In the genomic region with DNA sequence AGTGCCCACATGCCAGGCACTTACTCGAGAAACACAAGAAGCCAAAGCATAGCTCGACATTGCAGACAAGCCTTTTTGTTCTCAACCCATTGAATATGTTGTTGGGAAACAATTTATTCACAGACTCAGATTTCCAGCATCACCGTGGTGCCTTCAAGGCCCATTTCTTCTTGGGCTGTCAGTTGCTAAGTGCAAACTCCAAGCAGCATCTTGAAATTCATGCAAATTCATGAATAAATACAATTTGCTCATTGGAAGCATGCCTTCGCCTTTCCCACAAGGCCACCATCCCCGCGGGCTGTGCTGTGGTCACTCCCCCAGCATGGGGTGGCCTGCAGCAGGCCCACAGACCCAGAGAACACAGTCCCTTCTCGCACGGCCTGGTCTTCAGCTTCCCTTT, we compare ENCODE assay signal across 18 cellular contexts.
DNase-seq lines count a peak whose midpoint lies in the region; ATAC-seq and TF ChIP-seq lines count a peak whose summit lies in the region.
"Had no signal": no experiment of that assay in that cellular context is flagged by ENCODE, and none has a peak within 500 bp of the region (broad histone marks: within the 10 kb centered on the region; RNA-seq: fewer than 3 reads in every experiment).

No MANE protein-coding gene starts in this region.

- H3K4me1 Mint-ChIP-seq in stimulated activated naive CD8-positive, alpha-beta T cell treated with anti-CD3 and anti-CD28 coated beads, Interleukin-15, amount 100 ng/mL, for 72 hours = no peaks in the 10 kb centered on the region
- H3K4me1 Mint-ChIP-seq: CD14-positive monocyte; CD4-positive, alpha-beta memory T cell had no signal

- no peaks in the 10 kb centered on the region for H3K9me3 ChIP-seq in osteoblast (ENCODE audit: low read depth, low read length)
- H3K9me3 ChIP-seq: A549, HAP-1 had no signal

- no peak for TF ChIP-seq CTCF in osteoblast (IDR thresholded peaks at IDR 0.05; ENCODE audit: extremely low read depth, low read depth, low read length)

- peaks cover 6% of the 10 kb centered on the region for H3K27me3 Mint-ChIP-seq in stimulated activated naive CD8-positive, alpha-beta T cell treated with anti-CD3 and anti-CD28 coated beads, Interleukin-15, amount 100 ng/mL, for 72 hours
- H3K27me3 Mint-ChIP-seq: CD4-positive, alpha-beta memory T cell had no signal

- H3K9me3 Mint-ChIP-seq in stimulated activated naive CD8-positive, alpha-beta T cell treated with anti-CD3 and anti-CD28 coated beads, Interleukin-15, amount 100 ng/mL, for 72 hours = peaks cover 0 to 7% of the 10 kb centered on the region in 2 donors

- H4K20me1 ChIP-seq in osteoblast (ENCODE audit: insufficient read depth, low read length) = no peaks in the 10 kb centered on the region
- H4K20me1 ChIP-seq: BLaER1 had no signal

- H3K27ac Mint-ChIP-seq in stimulated activated naive CD8-positive, alpha-beta T cell treated with anti-CD3 and anti-CD28 coated beads, Interleukin-15, amount 100 ng/mL, for 72 hours = no peak overlapping the region
- H3K27ac Mint-ChIP-seq: CD14-positive monocyte; CD4-positive, alpha-beta memory T cell had no signal

- no peak overlapping the region for H3K4me3 Mint-ChIP-seq in stimulated activated naive CD8-positive, alpha-beta T cell treated with anti-CD3 and anti-CD28 coated beads, Interleukin-15, amount 100 ng/mL, for 72 hours
- H3K4me3 Mint-ChIP-seq: CD14-positive monocyte; CD4-positive, alpha-beta memory T cell had no signal

- no peak for DNase-seq in stimulated activated naive CD8-positive, alpha-beta T cell treated with anti-CD3 and anti-CD28 coated beads, Interleukin-15, amount 100 ng/mL, for 72 hours
- no peak for DNase-seq in stimulated activated naive CD8-positive, alpha-beta T cell treated with anti-CD3 and anti-CD28 coated beads, Interleukin-15, Interleukin-2, amounts not matched to agents 100 U/mL and 50 U/mL, for 24 hours
- DNase-seq in inferior parietal cortex (ENCODE audit: extremely low spot score) = peak; percentile 2
- DNase-seq in pons (ENCODE audit: low spot score) = peak; percentile 8
- DNase-seq in GM03348 (ENCODE audit: low spot score) = no peak
- DNase-seq in osteoblast (ENCODE audit: insufficient read length, low spot score, missing footprints) = no peak
- DNase-seq: AML-193; CD4-positive, alpha-beta memory T cell; DMS79 treated with DMSO at 0.1 percent for 48 hours; GF-D8; GM23248 had no signal

- no peak overlapping the region for H3K4me2 ChIP-seq in osteoblast (ENCODE audit: insufficient read depth, low read length)
- H3K4me2 ChIP-seq: A549, BLaER1 had no signal

- H3K36me3 ChIP-seq in osteoblast (ENCODE audit: insufficient read depth, low read length) = no peaks in the 10 kb centered on the region
- H3K36me3 ChIP-seq: BLaER1, HAP-1 had no signal

- no peak overlapping the region for H3K4me3 ChIP-seq in osteoblast (ENCODE audit: insufficient read depth, low read length)
- H3K4me3 ChIP-seq: A549, BLaER1, GM12878, GM23248, HAP-1 had no signal

- peak; percentile 23 for ATAC-seq in stimulated activated naive CD8-positive, alpha-beta T cell treated with anti-CD3 and anti-CD28 coated beads, Interleukin-15, amount 100 ng/mL, for 72 hours
- no peak for ATAC-seq in stimulated activated naive CD8-positive, alpha-beta T cell treated with anti-CD3 and anti-CD28 coated beads, Interleukin-15, Interleukin-2, amounts not matched to agents 100 U/mL and 50 U/mL, for 24 hours
- ATAC-seq in GM19328 (IDR thresholded peaks at IDR 0.05; ENCODE audit: unreplicated experiment) = no peak
- ATAC-seq: A549, GM12878 had no signal

- no peak overlapping the region for H2AFZ ChIP-seq in osteoblast (ENCODE audit: low read length)
- H2AFZ ChIP-seq: GM23248 had no signal

- no peaks in the 10 kb centered on the region for H3K4me1 ChIP-seq in osteoblast (ENCODE audit: insufficient read depth, low read length)
- H3K4me1 ChIP-seq: A549, BLaER1, HAP-1 had no signal

- no peaks in the 10 kb centered on the region for H3K27me3 ChIP-seq in osteoblast (ENCODE audit: insufficient read depth, low read length)
- H3K27me3 ChIP-seq: BLaER1 had no signal

- no peak overlapping the region for H3K27ac ChIP-seq in osteoblast (ENCODE audit: low read depth, low read length)
- H3K27ac ChIP-seq: 22Rv1, A549, BLaER1, GM23248 had no signal

- no peaks in the 10 kb centered on the region for H3K79me2 ChIP-seq in osteoblast (ENCODE audit: insufficient read depth, low read length)

Comparison
In these comparisons a context has a peak if more than half of its experiments do, and no peak if none do; other contexts are left out.
1. DNase-seq: peak in inferior parietal cortex (single experiment) and pons (single experiment); none in stimulated activated naive CD8-positive, alpha-beta T cell treated with anti-CD3 and anti-CD28 coated beads, Interleukin-15, amount 100 ng/mL, for 72 hours (0 of 2), stimulated activated naive CD8-positive, alpha-beta T cell treated with anti-CD3 and anti-CD28 coated beads, Interleukin-15, Interleukin-2, amounts not matched to agents 100 U/mL and 50 U/mL, for 24 hours (single experiment), GM03348 (single experiment) and osteoblast (single experiment).